Comparison of ENCODE assay signal across 22 cellular contexts in the genomic region with DNA sequence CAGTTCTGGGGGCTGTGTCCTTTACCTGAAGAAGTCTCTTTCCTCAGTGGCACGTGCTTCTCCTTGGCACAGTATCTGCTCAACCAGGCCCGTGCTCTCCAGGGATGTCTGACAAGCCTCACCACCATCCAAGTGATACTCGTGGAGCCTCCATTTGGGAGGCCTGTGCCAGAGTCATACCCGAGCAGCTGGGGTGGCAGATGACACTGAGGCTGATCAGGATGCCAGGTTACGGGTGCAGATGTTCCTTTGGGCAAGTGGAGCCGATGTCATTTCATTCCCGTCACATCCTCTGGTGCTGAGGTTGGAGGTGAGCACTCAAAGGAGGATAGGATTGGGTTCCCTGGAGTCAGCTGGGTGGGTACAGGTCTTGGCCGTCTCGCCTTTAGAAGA.
DNase-seq lines count a peak whose midpoint lies in the region; ATAC-seq and TF ChIP-seq lines count a peak whose summit lies in the region.
"Had no signal": no experiment of that assay in that cellular context is flagged by ENCODE, and none has a peak within 500 bp of the region (broad histone marks: within the 10 kb centered on the region; RNA-seq: fewer than 3 reads in every experiment).

No MANE protein-coding gene starts in this region.

- peaks cover 5% of the 10 kb centered on the region for H3K36me3 Mint-ChIP-seq in activated naive CD4-positive, alpha-beta T cell treated with anti-CD3 and anti-CD28 coated beads for 36 hours (ENCODE audit: low read depth)
- peaks cover 1% of the 10 kb centered on the region for H3K36me3 Mint-ChIP-seq in activated naive CD4-positive, alpha-beta T cell treated with anti-CD3 and anti-CD28 coated beads, Interleukin-2, amount 10 ng/mL, durations not matched to agents 7 days and 5 days
- H3K36me3 Mint-ChIP-seq in activated B cell treated with CpG ODN at 0.5 μM for 24 hours (ENCODE audit: low read depth) = no peaks in the 10 kb centered on the region

- no peak overlapping the region for H3K4me3 Mint-ChIP-seq in activated naive CD4-positive, alpha-beta T cell treated with anti-CD3 and anti-CD28 coated beads for 36 hours
- no peak overlapping the region for H3K4me3 Mint-ChIP-seq in activated naive CD4-positive, alpha-beta T cell treated with anti-CD3 and anti-CD28 coated beads, Interleukin-2, amount 10 ng/mL, durations not matched to agents 7 days and 5 days
- H3K4me3 Mint-ChIP-seq in activated B cell treated with CpG ODN at 0.5 μM for 24 hours = peak overlapping the region; percentile 72
- peak overlapping the region; percentile 37 to 41 for H3K4me3 Mint-ChIP-seq in stimulated activated naive CD8-positive, alpha-beta T cell treated with anti-CD3 and anti-CD28 coated beads, Interleukin-15, amount 100 ng/mL, for 72 hours
- H3K4me3 Mint-ChIP-seq: H9, nephron had no signal

- peaks cover 83% of the 10 kb centered on the region for H3K4me1 Mint-ChIP-seq in activated naive CD4-positive, alpha-beta T cell treated with anti-CD3 and anti-CD28 coated beads for 36 hours (ENCODE audit: low read depth)
- peaks cover 83% of the 10 kb centered on the region for H3K4me1 Mint-ChIP-seq in activated naive CD4-positive, alpha-beta T cell treated with anti-CD3 and anti-CD28 coated beads, Interleukin-2, amount 10 ng/mL, durations not matched to agents 7 days and 5 days
- peaks cover 76% of the 10 kb centered on the region for H3K4me1 Mint-ChIP-seq in activated B cell treated with CpG ODN at 0.5 μM for 24 hours
- H3K4me1 Mint-ChIP-seq in stimulated activated naive CD8-positive, alpha-beta T cell treated with anti-CD3 and anti-CD28 coated beads, Interleukin-15, amount 100 ng/mL, for 72 hours = peaks cover 93% of the 10 kb centered on the region

- intact Hi-C loops in activated naive CD4-positive, alpha-beta T cell treated with anti-CD3 and anti-CD28 coated beads for 36 hours (cut with micrococcal nuclease) = loop anchor here (5.0 to 10.0 kb wide), 2 partner anchors 156 to 501 kb away; partner anchors contain the start of gene NLK
- intact Hi-C loops in activated B cell treated with CpG ODN at 0.5 μM for 24 hours (cut with micrococcal nuclease) = loop anchor here (5.0 kb wide), 1 partner anchor 161 kb away; no protein-coding TSS in a partner anchor

- no peaks in the 10 kb centered on the region for H3K27me3 Mint-ChIP-seq in activated naive CD4-positive, alpha-beta T cell treated with anti-CD3 and anti-CD28 coated beads for 36 hours (ENCODE audit: low read depth)
- H3K27me3 Mint-ChIP-seq in activated naive CD4-positive, alpha-beta T cell treated with anti-CD3 and anti-CD28 coated beads, Interleukin-2, amount 10 ng/mL, durations not matched to agents 7 days and 5 days = no peaks in the 10 kb centered on the region
- H3K27me3 Mint-ChIP-seq in activated B cell treated with CpG ODN at 0.5 μM for 24 hours = no peaks in the 10 kb centered on the region
- H3K27me3 Mint-ChIP-seq in stimulated activated naive CD8-positive, alpha-beta T cell treated with anti-CD3 and anti-CD28 coated beads, Interleukin-15, amount 100 ng/mL, for 72 hours = no peaks in the 10 kb centered on the region
- H3K27me3 Mint-ChIP-seq: progenitor cell of endocrine pancreas had no signal

- no peak for ATAC-seq in activated B cell treated with CpG ODN at 0.5 μM for 24 hours (ENCODE audit: low read depth)
- ATAC-seq in stimulated activated naive CD8-positive, alpha-beta T cell treated with anti-CD3 and anti-CD28 coated beads, Interleukin-15, amount 100 ng/mL, for 72 hours = no peak
- ATAC-seq: left ventricle myocardium superior had no signal

- H3K9me3 Mint-ChIP-seq in activated naive CD4-positive, alpha-beta T cell treated with anti-CD3 and anti-CD28 coated beads for 36 hours = no peaks in the 10 kb centered on the region
- H3K9me3 Mint-ChIP-seq in activated naive CD4-positive, alpha-beta T cell treated with anti-CD3 and anti-CD28 coated beads, Interleukin-2, amount 10 ng/mL, durations not matched to agents 7 days and 5 days = no peaks in the 10 kb centered on the region
- no peaks in the 10 kb centered on the region for H3K9me3 Mint-ChIP-seq in activated B cell treated with CpG ODN at 0.5 μM for 24 hours
- no peaks in the 10 kb centered on the region for H3K9me3 Mint-ChIP-seq in stimulated activated naive CD8-positive, alpha-beta T cell treated with anti-CD3 and anti-CD28 coated beads, Interleukin-15, amount 100 ng/mL, for 72 hours
- H3K9me3 Mint-ChIP-seq: H9, nephron had no signal

- H3K27ac ChIP-seq in caudate nucleus (ENCODE audit: low read depth, low read length) = peak overlapping the region; percentile 49
- H3K27ac ChIP-seq: cardiac muscle cell, KMS-11 had no signal

- POLR2A ChIA-PET in activated B cell treated with CpG ODN at 0.5 μM for 24 hours (lab: Charles Lee) = interaction anchor here (1.2 to 4.3 kb wide), 3 partner anchors 87 to 248 kb away, joined by 3 to 41 read pairs (median 4); partner anchors contain the start of gene KSR1

- TF ChIP-seq CTCF in activated B cell treated with CpG ODN at 0.5 μM for 24 hours (IDR thresholded peaks at IDR 0.05) = no peak

- CTCF ChIA-PET in activated naive CD4-positive, alpha-beta T cell treated with anti-CD3 and anti-CD28 coated beads for 36 hours (lab: Charles Lee) = interaction anchor here (4.6 kb wide), 1 partner anchor 88 kb away, joined by 16 read pairs; the partner anchor contains the start of gene KSR1
- CTCF ChIA-PET in activated naive CD4-positive, alpha-beta T cell treated with anti-CD3 and anti-CD28 coated beads, Interleukin-2, amount 10 ng/mL, durations not matched to agents 7 days and 5 days (lab: Charles Lee) = interaction anchor here (1.5 to 2.8 kb wide), 2 partner anchors 24 to 56 kb away, joined by 5 to 10 read pairs; no protein-coding TSS in a partner anchor
- CTCF ChIA-PET in activated B cell treated with CpG ODN at 0.5 μM for 24 hours (lab: Charles Lee) = interaction anchor here (0.8 kb wide), 1 partner anchor 85 kb away, joined by 3 read pairs; no protein-coding TSS in a partner anchor

- peak overlapping the region; percentile 96 for H3K27ac Mint-ChIP-seq in activated naive CD4-positive, alpha-beta T cell treated with anti-CD3 and anti-CD28 coated beads for 36 hours
- H3K27ac Mint-ChIP-seq in activated naive CD4-positive, alpha-beta T cell treated with anti-CD3 and anti-CD28 coated beads, Interleukin-2, amount 10 ng/mL, durations not matched to agents 7 days and 5 days = no peak overlapping the region
- H3K27ac Mint-ChIP-seq in activated B cell treated with CpG ODN at 0.5 μM for 24 hours = peak overlapping the region; percentile 90
- H3K27ac Mint-ChIP-seq in stimulated activated naive CD8-positive, alpha-beta T cell treated with anti-CD3 and anti-CD28 coated beads, Interleukin-15, amount 100 ng/mL, for 72 hours = peak overlapping the region in 1 of 2 donors; percentile 74
- H3K27ac Mint-ChIP-seq: H9, nephron, progenitor cell of endocrine pancreas had no signal

- DNase-seq in activated naive CD4-positive, alpha-beta T cell treated with anti-CD3 and anti-CD28 coated beads for 36 hours = no peak
- DNase-seq in activated naive CD4-positive, alpha-beta T cell treated with anti-CD3 and anti-CD28 coated beads, Interleukin-2, amount 10 ng/mL, durations not matched to agents 7 days and 5 days = no peak
- no peak for DNase-seq in activated B cell treated with CpG ODN at 0.5 μM for 24 hours
- peak in 1 of 61 donors; percentile 26 for DNase-seq in caudate nucleus (lab: John Stamatoyannopoulos, UW)
- no peak for DNase-seq in stimulated activated naive CD8-positive, alpha-beta T cell treated with anti-CD3 and anti-CD28 coated beads, Interleukin-15, amount 100 ng/mL, for 72 hours
- DNase-seq in GM19238 (ENCODE audit: insufficient read length, low spot score) = no peak
- no peak for DNase-seq in ureter (ENCODE audit: low spot score)
- DNase-seq: activated CD4-positive, CD25-positive, alpha-beta regulatory T cell treated with anti-CD3 and anti-CD28 coated beads, Interleukin-2, amount 50 U/mL, for 72 hours; activated gamma-delta T cell; dermis blood vessel endothelial cell; H9; left ventricle myocardium superior; midbrain; NCI-H1436; NCI-H2171; NK-92 treated with Interleukin-12 subunit alpha and Interleukin-12 subunit beta, amount 100 ng/mL, for 24 hours; SHP77; SW 1271 had no signal

Comparison
In these comparisons a context has a peak if more than half of its experiments do, and no peak if none do; other contexts are left out.
1. H3K4me3 Mint-ChIP-seq: peak in activated B cell treated with CpG ODN at 0.5 μM for 24 hours (single experiment) and stimulated activated naive CD8-positive, alpha-beta T cell treated with anti-CD3 and anti-CD28 coated beads, Interleukin-15, amount 100 ng/mL, for 72 hours (2 of 2); none in activated naive CD4-positive, alpha-beta T cell treated with anti-CD3 and anti-CD28 coated beads for 36 hours (single experiment) and activated naive CD4-positive, alpha-beta T cell treated with anti-CD3 and anti-CD28 coated beads, Interleukin-2, amount 10 ng/mL, durations not matched to agents 7 days and 5 days (single experiment).